14 cellular contexts compared by ENCODE assay signal in the genomic region with DNA sequence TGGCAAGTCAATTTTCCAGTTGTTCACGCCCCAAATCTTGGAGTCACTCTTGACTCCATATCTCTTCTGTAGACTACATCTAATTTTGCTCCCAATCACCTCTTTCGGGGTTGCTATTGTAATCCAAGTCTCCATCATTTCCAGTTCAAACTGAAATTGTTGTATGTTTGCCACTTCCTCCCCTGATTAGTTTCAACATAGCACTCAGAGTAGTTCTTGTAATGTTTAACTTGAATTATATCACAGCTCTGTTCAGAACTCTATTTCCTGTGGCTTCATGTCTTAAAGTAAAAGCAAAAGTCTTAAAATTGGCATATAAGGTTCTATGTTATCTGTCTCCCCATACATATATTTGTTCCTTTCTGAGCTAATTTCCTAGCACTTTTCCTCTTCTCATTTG.
DNase-seq lines count a peak whose midpoint lies in the region; ATAC-seq and TF ChIP-seq lines count a peak whose summit lies in the region.
"Had no signal": no experiment of that assay in that cellular context is flagged by ENCODE, and none has a peak within 500 bp of the region (broad histone marks: within the 10 kb centered on the region; RNA-seq: fewer than 3 reads in every experiment).

No MANE protein-coding gene starts in this region.

- H3K9me3 Mint-ChIP-seq in natural killer cell: no peaks in the 10 kb centered on the region
- peaks cover 2% of the 10 kb centered on the region for H3K9me3 Mint-ChIP-seq in natural killer cell treated with Interleukin-12 subunit alpha and Interleukin-12 subunit beta and Interleukin-15 and Interleukin-18, amount 100 ng/mL, for 72 hours
- H3K9me3 Mint-ChIP-seq in naive thymus-derived CD4-positive, alpha-beta T cell: peaks cover 0 to 2% (median 0%) of the 10 kb centered on the region in 11 donors
- H3K9me3 Mint-ChIP-seq: activated T-cell treated with anti-CD3 and anti-CD28 coated beads, Interleukin-2, amount 50 U/mL, for 72 hours had no signal

- CTCF ChIA-PET in naive thymus-derived CD4-positive, alpha-beta T cell (lab: Charles Lee): no interaction called here

- no peaks in the 10 kb centered on the region for H3K9me3 ChIP-seq in naive thymus-derived CD4-positive, alpha-beta T cell (ENCODE audit: control insufficient read depth in 2 of 3, low read length in 3 of 3)

- H3K27ac Mint-ChIP-seq in natural killer cell: peak overlapping the region; percentile 6 to 10
- peak overlapping the region in 1 of 2 donors; percentile 2 for H3K27ac Mint-ChIP-seq in natural killer cell treated with Interleukin-12 subunit alpha and Interleukin-12 subunit beta and Interleukin-15 and Interleukin-18, amount 100 ng/mL, for 72 hours
- no peak overlapping the region for H3K27ac Mint-ChIP-seq in naive thymus-derived CD4-positive, alpha-beta T cell
- H3K27ac Mint-ChIP-seq: activated T-cell treated with anti-CD3 and anti-CD28 coated beads, Interleukin-2, amount 50 U/mL, for 72 hours had no signal

- peaks cover 20 to 26% of the 10 kb centered on the region in 2 donors for H3K4me1 Mint-ChIP-seq in natural killer cell
- H3K4me1 Mint-ChIP-seq in natural killer cell treated with Interleukin-12 subunit alpha and Interleukin-12 subunit beta and Interleukin-15 and Interleukin-18, amount 100 ng/mL, for 72 hours (ENCODE audit: low read depth in 2 of 2): peaks cover 19 to 22% of the 10 kb centered on the region in 2 donors
- H3K4me1 Mint-ChIP-seq in naive thymus-derived CD4-positive, alpha-beta T cell: peaks cover 0 to 15% (median 0%) of the 10 kb centered on the region in 7 donors

- no peak for DNase-seq in natural killer cell
- no peak for DNase-seq in natural killer cell treated with Interleukin-12 subunit alpha and Interleukin-12 subunit beta and Interleukin-15 and Interleukin-18, amount 100 ng/mL, for 72 hours (ENCODE audit: low spot score)
- DNase-seq in left cardiac atrium: no peak
- DNase-seq in naive thymus-derived CD4-positive, alpha-beta T cell: no peak
- DNase-seq in GF-D8 (lab: John Stamatoyannopoulos, UW): no peak
- DNase-seq in activated effector memory CD4-positive, alpha-beta T cell treated with anti-CD3 and anti-CD28 coated beads, Interleukin-2, amount 50 U/mL, for 16 hours: no peak
- DNase-seq: activated CD4-positive, alpha-beta T cell treated with anti-CD3 and anti-CD28 coated beads for 4 hours; activated T-cell treated with anti-CD3 and anti-CD28 coated beads, Interleukin-2, amount 50 U/mL, for 72 hours; Calu3; effector CD4-positive, alpha-beta T cell; GOT3; OCI-M1 had no signal

- H3K4me3 ChIP-seq in naive thymus-derived CD4-positive, alpha-beta T cell (ENCODE audit: low read length): no peak overlapping the region

- no peaks in the 10 kb centered on the region for H3K36me3 Mint-ChIP-seq in natural killer cell
- H3K36me3 Mint-ChIP-seq in natural killer cell treated with Interleukin-12 subunit alpha and Interleukin-12 subunit beta and Interleukin-15 and Interleukin-18, amount 100 ng/mL, for 72 hours: no peaks in the 10 kb centered on the region
- no peaks in the 10 kb centered on the region for H3K36me3 Mint-ChIP-seq in naive thymus-derived CD4-positive, alpha-beta T cell

- ATAC-seq in natural killer cell (peak; percentile 26 to 55 (median 48)), GM21786 (IDR thresholded peaks at IDR 0.05; ENCODE audit: unreplicated experiment) (peak; percentile 78), HG03354 (IDR thresholded peaks at IDR 0.05; ENCODE audit: poor library complexity, severe bottlenecking, unreplicated experiment) (peak; percentile 89), left cardiac atrium (no peak)
- no peak for ATAC-seq in natural killer cell treated with Interleukin-12 subunit alpha and Interleukin-12 subunit beta and Interleukin-15 and Interleukin-18, amount 100 ng/mL, for 72 hours
- ATAC-seq in naive thymus-derived CD4-positive, alpha-beta T cell: no peak
- ATAC-seq: activated T-cell treated with anti-CD3 and anti-CD28 coated beads, Interleukin-2, amount 50 U/mL, for 72 hours had no signal

- no peaks in the 10 kb centered on the region for H3K27me3 ChIP-seq in naive thymus-derived CD4-positive, alpha-beta T cell (ENCODE audit: control insufficient read depth in 2 of 2, insufficient read depth in 2 of 2, low read length in 2 of 2)

- H3K27ac ChIP-seq in naive thymus-derived CD4-positive, alpha-beta T cell (ENCODE audit: low read depth, low read length): no peak overlapping the region

- POLR2A ChIA-PET in naive thymus-derived CD4-positive, alpha-beta T cell (lab: Charles Lee): no interaction called here

- intact Hi-C loops in natural killer cell (cut with micrococcal nuclease) (no loop called here), left cardiac atrium (cut with DNase I) (loop anchor here in 1 of 2 donors (5.0 kb wide), 1 partner anchor 299 kb away; no protein-coding TSS in a partner anchor)
- intact Hi-C loops in naive thymus-derived CD4-positive, alpha-beta T cell (cut with micrococcal nuclease): loop anchor here in 1 of 2 donors (5.0 kb wide), 2 partner anchors 779 to 1236 kb away; no protein-coding TSS in a partner anchor

- H3K27me3 Mint-ChIP-seq in natural killer cell (ENCODE audit: low read depth in 2 of 2): no peaks in the 10 kb centered on the region
- H3K27me3 Mint-ChIP-seq in natural killer cell treated with Interleukin-12 subunit alpha and Interleukin-12 subunit beta and Interleukin-15 and Interleukin-18, amount 100 ng/mL, for 72 hours: no peaks in the 10 kb centered on the region
- peaks cover 0 to 13% (median 4%) of the 10 kb centered on the region in 5 donors for H3K27me3 Mint-ChIP-seq in naive thymus-derived CD4-positive, alpha-beta T cell

- no peaks in the 10 kb centered on the region for H3K36me3 ChIP-seq in naive thymus-derived CD4-positive, alpha-beta T cell (ENCODE audit: control insufficient read depth in 2 of 3, insufficient read depth in 3 of 3, low read length in 3 of 3)

- TF ChIP-seq CTCF in natural killer cell (IDR thresholded peaks at IDR 0.05): no peak

- no peaks in the 10 kb centered on the region for H3K4me1 ChIP-seq in naive thymus-derived CD4-positive, alpha-beta T cell (ENCODE audit: control insufficient read depth in 2 of 2, insufficient read depth in 2 of 2, low read length in 2 of 2)

- H3K4me3 Mint-ChIP-seq in natural killer cell: no peak overlapping the region
- H3K4me3 Mint-ChIP-seq in natural killer cell treated with Interleukin-12 subunit alpha and Interleukin-12 subunit beta and Interleukin-15 and Interleukin-18, amount 100 ng/mL, for 72 hours: no peak overlapping the region
- H3K4me3 Mint-ChIP-seq in naive thymus-derived CD4-positive, alpha-beta T cell: no peak overlapping the region
- H3K4me3 Mint-ChIP-seq: activated T-cell treated with anti-CD3 and anti-CD28 coated beads, Interleukin-2, amount 50 U/mL, for 72 hours had no signal

Comparison
In these comparisons a context has a peak if more than half of its experiments do, and no peak if none do; other contexts are left out.
1. ATAC-seq: peak in natural killer cell (3 of 3), GM21786 (single experiment) and HG03354 (single experiment); none in natural killer cell treated with Interleukin-12 subunit alpha and Interleukin-12 subunit beta and Interleukin-15 and Interleukin-18, amount 100 ng/mL, for 72 hours (0 of 2), left cardiac atrium (0 of 2) and naive thymus-derived CD4-positive, alpha-beta T cell (single experiment).
2. H3K27ac Mint-ChIP-seq: peak in natural killer cell (2 of 2); none in naive thymus-derived CD4-positive, alpha-beta T cell (0 of 9).